Comparison of ENCODE assay signal across 13 cellular contexts in genomic region chr6:16819752-16820151, GRCh38. TPM values are rescaled to one million over a fixed set of nuclear protein-coding genes. Genes with fewer than 3 reads are reported as not detected.
DNase-seq lines count a peak whose midpoint lies in the region; ATAC-seq and TF ChIP-seq lines count a peak whose summit lies in the region.
"Had no signal": no experiment of that assay in that cellular context is flagged by ENCODE, and none has a peak within 500 bp of the region (broad histone marks: within the 10 kb centered on the region; RNA-seq: fewer than 3 reads in every experiment).

No MANE protein-coding gene starts in this region.

- ATAC-seq in RWPE2 (ENCODE audit: low read depth) (peak; percentile 31; the same call in 1 of the 3 replicates), omental fat pad (ENCODE audit: low FRiP score) (no peak)

- in situ Hi-C loops in GM13977 (cut with MboI; ENCODE audit: low pct_unique_long_range_greater_than_20kb, low sequenced_read_pairs, unreplicated experiment) = no loop called here

- CTCF ChIA-PET in AG04450 (lab: Charles Lee) = interaction anchor here (0.9 to 2.2 kb wide), 6 partner anchors 10 to 181 kb away, joined by 3 to 5 read pairs (median 4); no protein-coding TSS in a partner anchor
- CTCF ChIA-PET in HEK293T (lab: Yijun Ruan, JAX) = interaction anchor here (0.7 to 1.7 kb wide), 4 partner anchors 19 to 100 kb away, joined by 3 to 4 read pairs (median 3); no protein-coding TSS in a partner anchor
- CTCF ChIA-PET in activated naive CD4-positive, alpha-beta T cell treated with anti-CD3 and anti-CD28 coated beads for 36 hours (lab: Charles Lee) = interaction anchor here (0.6 to 1.7 kb wide), 8 partner anchors 14 to 504 kb away, joined by 3 to 7 read pairs (median 4); partner anchors contain the start of gene ATXN1

- no peak overlapping the region for H3K4me3 ChIP-seq in AG04450 (ENCODE audit: low read depth, low read length)
- no peak overlapping the region for H3K4me3 ChIP-seq in RWPE2 (ENCODE audit: severe bottlenecking)
- no peak overlapping the region for H3K4me3 ChIP-seq in fibroblast of the aortic adventitia (ENCODE audit: low read depth, low read length)
- H3K4me3 ChIP-seq: dorsolateral prefrontal cortex, thyroid gland had no signal

- no peak overlapping the region for H3K27ac Mint-ChIP-seq in activated naive CD4-positive, alpha-beta T cell treated with anti-CD3 and anti-CD28 coated beads for 36 hours

- no peak overlapping the region for H3K27ac ChIP-seq in AG04450 (ENCODE audit: low read depth, low read length)
- no peak overlapping the region for H3K27ac ChIP-seq in RWPE2 (ENCODE audit: poor library complexity, severe bottlenecking)
- H3K27ac ChIP-seq: dorsolateral prefrontal cortex, thyroid gland had no signal

- H3K27me3 Mint-ChIP-seq in activated naive CD4-positive, alpha-beta T cell treated with anti-CD3 and anti-CD28 coated beads for 36 hours (ENCODE audit: low read depth) = peaks cover 12% of the 10 kb centered on the region

- H3K4me1 Mint-ChIP-seq in activated naive CD4-positive, alpha-beta T cell treated with anti-CD3 and anti-CD28 coated beads for 36 hours (ENCODE audit: low read depth) = no peaks in the 10 kb centered on the region

- no peaks in the 10 kb centered on the region for H3K27me3 ChIP-seq in AG04450 (ENCODE audit: control insufficient read depth, insufficient read depth, low read length)
- no peaks in the 10 kb centered on the region for H3K27me3 ChIP-seq in RWPE2 (ENCODE audit: insufficient read depth, poor library complexity, severe bottlenecking)
- H3K27me3 ChIP-seq: dorsolateral prefrontal cortex, thyroid gland had no signal

- intact Hi-C loops in activated naive CD4-positive, alpha-beta T cell treated with anti-CD3 and anti-CD28 coated beads for 36 hours (cut with micrococcal nuclease) = loop anchor here (1.0 kb wide), 1 partner anchor 487 kb away; no protein-coding TSS in a partner anchor

- DNase-seq in AG04450 (ENCODE audit: low read depth, low spot score) = no peak
- no peak for DNase-seq in GM13977 (ENCODE audit: low spot score)
- no peak for DNase-seq in RWPE2 (ENCODE audit: low spot score)
- DNase-seq in fibroblast of the aortic adventitia (ENCODE audit: low read depth) = peak; percentile 48
- no peak for DNase-seq in HEK293T (ENCODE audit: extremely low spot score)
- no peak for DNase-seq in activated naive CD4-positive, alpha-beta T cell treated with anti-CD3 and anti-CD28 coated beads for 36 hours
- no peak for DNase-seq in cerebellar nuclear complex (lab: John Stamatoyannopoulos, UW)
- no peak for DNase-seq in omental fat pad (ENCODE audit: low spot score)
- DNase-seq: activated T-cell treated with anti-CD3 and anti-CD28 coated beads, Interleukin-2, amount 50 U/mL, for 48 hours; COR-L47; T-helper 9 cell; thyroid gland had no signal

- POLR2A ChIA-PET in AG04450 (lab: Yijun Ruan, JAX) = no interaction called here
- POLR2A ChIA-PET in HEK293T (lab: Yijun Ruan, JAX) = no interaction called here

- TF ChIP-seq CTCF in AG04450 (IDR thresholded peaks at IDR 0.05; ENCODE audit: low read depth, low read length) (peak; percentile 36), GM13977 (IDR thresholded peaks at IDR 0.05; ENCODE audit: extremely low read depth, insufficient read depth, missing control alignments) (peak; percentile 26), RWPE2 (IDR thresholded peaks at IDR 0.05; ENCODE audit: poor library complexity, severe bottlenecking) (peak; percentile 64), fibroblast of the aortic adventitia (IDR thresholded peaks at IDR 0.05; ENCODE audit: insufficient read depth, low read length) (peak; percentile 49), omental fat pad (IDR thresholded peaks at IDR 0.05) (no peak)

- peaks cover 5% of the 10 kb centered on the region for H3K4me1 ChIP-seq in RWPE2 (ENCODE audit: insufficient read depth, poor library complexity, severe bottlenecking)
- H3K4me1 ChIP-seq: thyroid gland had no signal

- no peak overlapping the region for H3K4me3 Mint-ChIP-seq in activated naive CD4-positive, alpha-beta T cell treated with anti-CD3 and anti-CD28 coated beads for 36 hours

- H3K36me3 Mint-ChIP-seq in activated naive CD4-positive, alpha-beta T cell treated with anti-CD3 and anti-CD28 coated beads for 36 hours (ENCODE audit: low read depth) = no peaks in the 10 kb centered on the region

- no peaks in the 10 kb centered on the region for H3K36me3 ChIP-seq in RWPE2 (ENCODE audit: low read depth)
- H3K36me3 ChIP-seq: thyroid gland had no signal

- no peaks in the 10 kb centered on the region for H3K9me3 Mint-ChIP-seq in activated naive CD4-positive, alpha-beta T cell treated with anti-CD3 and anti-CD28 coated beads for 36 hours

- H3K9me3 ChIP-seq in AG04450 (ENCODE audit: control insufficient read depth, insufficient read depth, low read length) (no peaks in the 10 kb centered on the region), RWPE2 (ENCODE audit: severe bottlenecking) (peaks cover 2% of the 10 kb centered on the region)
- H3K9me3 ChIP-seq: thyroid gland had no signal

TF ChIP-seq in HEK293T, 16 proteins besides CTCF, POLR2A, EP300 and RAD21:
- TF ChIP-seq HDGF (IDR thresholded peaks at IDR 0.05; ENCODE audit: borderline replicate concordance) (no peak), LEF1 (IDR thresholded peaks at IDR 0.05; ENCODE audit: borderline replicate concordance) (no peak), SUZ12 (IDR thresholded peaks at IDR 0.05) (no peak), FOXM1 (IDR thresholded peaks at IDR 0.05; ENCODE audit: borderline replicate concordance) (no peak), TARDBP (IDR thresholded peaks at IDR 0.05) (no peak), ELF4 (IDR thresholded peaks at IDR 0.05) (no peak), ARNT (IDR thresholded peaks at IDR 0.05) (no peak), ZNF384 (IDR thresholded peaks at IDR 0.05) (no peak), SP1 (IDR thresholded peaks at IDR 0.05) (no peak), FOXA1 (IDR thresholded peaks at IDR 0.05) (no peak), FOXK2 (IDR thresholded peaks at IDR 0.05) (no peak), NFRKB (IDR thresholded peaks at IDR 0.05) (no peak), CTBP1 (IDR thresholded peaks at IDR 0.05; ENCODE audit: borderline replicate concordance) (no peak), L3MBTL2 (conservative IDR thresholded peaks at IDR 0.05) (no peak), BHLHE40 (IDR thresholded peaks at IDR 0.05; ENCODE audit: borderline replicate concordance) (no peak), PKNOX1 (IDR thresholded peaks at IDR 0.05) (no peak)

RNA-seq across cellular contexts. Expression of gene ATXN1, which starts 58.5 kb away (rescaled TPM):
- 11.8 and 12.6 TPM in 2 replicates for polyA plus RNA-seq in AG04450 (2011; rRNA removed)
- polyA minus RNA-seq in AG04450 (2011; rRNA and poly(A)+ RNA removed) = 32.4 and 37.6 TPM in 2 replicates
- 31.8 and 39.3 TPM in 2 replicates for total RNA-seq in fibroblast of the aortic adventitia (ENCODE audit: low replicate concordance)
- total RNA-seq in activated naive CD4-positive, alpha-beta T cell treated with anti-CD3 and anti-CD28 coated beads for 36 hours = 10 to 100 TPM in 1 of 2 experiments, 1 to 10 TPM in 1; 9.4 to 12.7 TPM
- total RNA-seq in omental fat pad = 10 to 100 TPM; 26.4 to 46.4 (median 36.1) TPM

Comparison
In these comparisons a context has a peak if more than half of its experiments do, and no peak if none do; other contexts are left out.
1. CTCF ChIP-seq: peak in AG04450 (single experiment), GM13977 (single experiment), RWPE2 (single experiment) and fibroblast of the aortic adventitia (single experiment); none in omental fat pad (0 of 3).